Comparison of ENCODE assay signal across 1 cellular context in the genomic region with DNA sequence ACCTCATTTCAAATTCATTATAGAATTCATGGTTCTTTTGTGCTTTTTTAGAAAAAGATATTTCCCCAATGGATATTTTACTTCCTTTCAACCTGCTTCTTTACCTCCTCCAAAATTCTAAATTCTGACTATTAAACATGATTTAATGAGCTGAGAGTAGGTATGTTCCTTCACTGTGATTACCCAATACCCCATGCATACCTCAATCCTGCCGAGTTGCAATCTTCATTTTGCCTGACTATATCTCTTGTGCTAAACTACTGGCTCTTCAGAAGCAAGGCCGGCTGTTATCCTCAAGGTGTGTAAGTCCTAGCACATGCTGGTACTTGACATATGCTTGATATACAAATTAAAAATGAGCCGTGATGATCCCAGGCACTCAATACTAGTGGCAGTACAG.
TF ChIP-seq lines count a peak whose summit lies in the region.

No MANE protein-coding gene starts in this region.

TF ChIP-seq in H1, 55 proteins besides CTCF, POLR2A, EP300 and RAD21 (continued from another document):
- no peak for TF ChIP-seq YY1 (IDR thresholded peaks at IDR 0.05; ENCODE audit: low read depth, low read length)
- TF ChIP-seq CEBPB (IDR thresholded peaks at IDR 0.05; ENCODE audit: low read depth, low read length): peak; percentile 58; the same call in 1 of the 2 replicates
